Comparison of ENCODE assay signal across 1 cellular context in genomic region chr2:29143657-29144056, GRCh38.
TF ChIP-seq lines count a peak whose summit lies in the region.

No MANE protein-coding gene starts in this region.

TF ChIP-seq in IMR-90, 13 proteins besides CTCF, POLR2A, EP300 and RAD21 (continued from another document):
- TF ChIP-seq CEBPB (IDR thresholded peaks at IDR 0.05; ENCODE audit: low read depth, low read length) (no peak), CHD1 (IDR thresholded peaks at IDR 0.05; ENCODE audit: low read depth, low read length) (no peak), MAFK (IDR thresholded peaks at IDR 0.05; ENCODE audit: low read depth, low read length) (no peak), MAZ (IDR thresholded peaks at IDR 0.05; ENCODE audit: borderline replicate concordance, low read depth, low read length) (no peak), RFX5 (IDR thresholded peaks at IDR 0.05; ENCODE audit: low read depth, low read length) (no peak), MXI1 (IDR thresholded peaks at IDR 0.05; ENCODE audit: borderline replicate concordance, low read depth, low read length) (no peak), USF2 (IDR thresholded peaks at IDR 0.05; ENCODE audit: low read depth, low read length) (no peak), RCOR1 (IDR thresholded peaks at IDR 0.05; ENCODE audit: insufficient replicate concordance, low read length) (no peak), BHLHE40 (IDR thresholded peaks at IDR 0.05; ENCODE audit: low read depth, low read length) (no peak)
